18 cellular contexts compared by ENCODE assay signal in the genomic region with DNA sequence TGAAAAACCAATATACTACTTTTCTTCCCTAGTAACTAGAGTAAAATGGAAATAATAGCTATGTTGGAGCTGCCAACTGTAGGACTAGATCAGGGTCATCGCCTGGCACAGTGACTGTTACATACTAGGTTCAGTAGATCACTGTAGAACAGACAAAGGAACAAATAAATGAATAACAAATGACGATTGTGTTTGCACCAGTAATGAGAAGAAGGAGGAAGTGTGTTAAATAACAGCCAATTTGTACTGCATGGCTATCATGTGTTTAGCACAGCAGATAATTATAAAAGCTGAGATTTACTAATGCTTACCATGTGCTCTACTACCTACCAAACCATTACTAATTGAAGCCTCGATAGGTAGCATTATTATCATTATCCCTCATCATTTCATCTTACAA.
"Had no signal": no experiment of that assay in that cellular context is flagged by ENCODE, and none has a peak within 500 bp of the region (broad histone marks: within the 10 kb centered on the region; RNA-seq: fewer than 3 reads in every experiment).

No MANE protein-coding gene starts in this region.

- H3K9me3 ChIP-seq: gastrocnemius medialis, heart left ventricle, ovary, right lobe of liver, suprapubic skin, transverse colon, vagina had no signal

- ATAC-seq: gastrocnemius medialis; heart left ventricle; left cardiac atrium; left lung; naive thymus-derived CD8-positive, alpha-beta T cell; stimulated activated naive B cell treated with anti-CD40 and anti-IgM and Interleukin-4, amounts not matched to agents 10 μg/mL and 1 μg/mL and 100 μg/mL, for 72 hours had no signal

- H3K27ac ChIP-seq: gastrocnemius medialis, heart left ventricle, left lung, ovary, right lobe of liver, suprapubic skin, transverse colon, vagina had no signal

- H3K27me3 ChIP-seq: dorsolateral prefrontal cortex, gastrocnemius medialis, heart left ventricle, left lung, ovary, right lobe of liver, suprapubic skin, transverse colon, vagina had no signal

- H3K36me3 ChIP-seq: gastrocnemius medialis, heart left ventricle, left lung, ovary, right lobe of liver, suprapubic skin, transverse colon, vagina had no signal

- DNase-seq: effector CD4-positive, alpha-beta T cell; gastrocnemius medialis; heart left ventricle; left cardiac atrium; left lung; mesendoderm; naive thymus-derived CD8-positive, alpha-beta T cell; occipital lobe; ovary; right lobe of liver; small intestine; stimulated activated CD4-positive, alpha-beta T cell treated with anti-CD3 and anti-CD28 coated beads, Interleukin-15, amount 100 ng/mL, for 24 hours; stimulated activated CD4-positive, alpha-beta T cell treated with anti-CD3 and anti-CD28 coated beads, Interleukin-2, amount 100 ng/mL, for 48 hours; stimulated activated naive B cell treated with anti-CD40 and anti-IgM and Interleukin-4, amounts not matched to agents 10 μg/mL and 1 μg/mL and 100 μg/mL, for 72 hours; transverse colon had no signal

- H3K4me3 ChIP-seq: gastrocnemius medialis, heart left ventricle, left lung, ovary, right lobe of liver, suprapubic skin, transverse colon, vagina had no signal

- H3K4me1 ChIP-seq: gastrocnemius medialis, heart left ventricle, left lung, right lobe of liver, suprapubic skin, transverse colon, vagina had no signal
